21 cellular contexts compared by ENCODE assay signal in the genomic region with DNA sequence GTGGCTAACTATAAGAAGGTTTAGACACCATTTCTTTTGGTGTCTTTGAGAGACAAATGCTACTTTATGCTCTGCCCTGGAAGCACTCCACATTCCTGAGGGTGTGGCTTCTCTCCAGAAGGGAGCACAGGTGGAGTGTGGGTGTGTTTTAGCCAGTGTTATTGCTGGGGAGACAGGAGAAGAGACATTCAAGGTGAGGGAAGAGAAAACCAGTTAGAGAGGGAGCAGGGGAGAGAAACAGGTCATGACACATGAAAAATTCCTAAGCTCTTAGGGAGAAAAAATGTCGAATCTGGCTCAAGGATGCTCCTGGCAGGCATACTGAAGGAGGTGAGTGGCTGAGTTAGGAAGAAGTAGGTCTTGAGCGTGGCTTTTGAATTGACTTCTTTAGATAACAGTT.
DNase-seq lines count a peak whose midpoint lies in the region; FAIRE-seq and TF ChIP-seq lines count a peak whose summit lies in the region.
"Had no signal": no experiment of that assay in that cellular context is flagged by ENCODE, and none has a peak within 500 bp of the region (broad histone marks: within the 10 kb centered on the region; RNA-seq: fewer than 3 reads in every experiment).

No MANE protein-coding gene starts in this region.

- H2AFZ ChIP-seq in keratinocyte (ENCODE audit: control insufficient read depth, low read length) (no peak overlapping the region), osteoblast (ENCODE audit: low read length) (no peak overlapping the region)
- H2AFZ ChIP-seq: PC-9 had no signal

- FAIRE-seq in keratinocyte (lab: Jason Lieb, UNC) = peak; percentile 89
- FAIRE-seq: A549, D721Med, K562 had no signal

- H3K4me1 ChIP-seq in keratinocyte (ENCODE audit: control insufficient read depth, extremely low read depth, insufficient read depth, low read length) = peaks cover 11% of the 10 kb centered on the region
- peaks cover 15% of the 10 kb centered on the region for H3K4me1 ChIP-seq in osteoblast (ENCODE audit: insufficient read depth, low read length)
- H3K4me1 ChIP-seq: A549, BLaER1 had no signal

- H3K9ac ChIP-seq in keratinocyte (ENCODE audit: control insufficient read depth, extremely low read depth, insufficient read depth, low read length) = no peak overlapping the region
- H3K9ac ChIP-seq: BLaER1 had no signal

- POLR2A ChIA-PET in RWPE1 (lab: Yijun Ruan, JAX; ENCODE audit: low non-redundant PET) = no interaction called here

- H3K9me3 ChIP-seq in keratinocyte (ENCODE audit: control insufficient read depth, low read depth, low read length) (no peaks in the 10 kb centered on the region), osteoblast (ENCODE audit: low read depth, low read length) (no peaks in the 10 kb centered on the region)
- H3K9me3 ChIP-seq: A549, SJCRH30 had no signal

- no peaks in the 10 kb centered on the region for H3K9me1 ChIP-seq in keratinocyte (ENCODE audit: control insufficient read depth, extremely low read depth, insufficient read depth, low read length)

- H3K27me3 ChIP-seq in keratinocyte (ENCODE audit: control insufficient read depth, extremely low read depth, insufficient read depth, low read length) (no peaks in the 10 kb centered on the region), osteoblast (ENCODE audit: insufficient read depth, low read length) (no peaks in the 10 kb centered on the region)
- H3K27me3 ChIP-seq: BLaER1, SJCRH30 had no signal

- peak; percentile 48 for DNase-seq in HT-29 (ENCODE audit: low spot score)
- DNase-seq in RWPE1 (ENCODE audit: low spot score) = peak; percentile 52
- DNase-seq in keratinocyte (ENCODE audit: low read depth, low spot score) = peak; percentile 55
- DNase-seq in osteoblast (ENCODE audit: insufficient read length, low spot score, missing footprints) = peak; percentile 39
- DNase-seq in COLO829 (ENCODE audit: low spot score) = no peak
- DNase-seq in activated CD4-positive, alpha-beta T cell treated with anti-CD3 and anti-CD28 coated beads, Interleukin-2, amount 50 U/mL, for 1 hour = no peak
- DNase-seq in posterior cingulate gyrus = no peak
- DNase-seq in foreskin fibroblast = no peak
- DNase-seq: CD8-positive, alpha-beta T cell; DMS79 treated with DMSO at 0.1 percent for 48 hours; H9; MV-4-11; NCI-H1930; NCI-H345; NCI-H524 treated with DMSO at 0.1 percent for 48 hours; PC-9; SJCRH30 had no signal

- no peaks in the 10 kb centered on the region for H3K79me2 ChIP-seq in keratinocyte (ENCODE audit: control insufficient read depth, insufficient read depth, low read length)
- H3K79me2 ChIP-seq in osteoblast (ENCODE audit: insufficient read depth, low read length) = no peaks in the 10 kb centered on the region

- H3K36me3 ChIP-seq in keratinocyte (ENCODE audit: control insufficient read depth in 2 of 2, extremely low read depth in 1 of 2, insufficient read depth in 2 of 2, low read length in 2 of 2) (no peaks in the 10 kb centered on the region), osteoblast (ENCODE audit: insufficient read depth, low read length) (no peaks in the 10 kb centered on the region)
- H3K36me3 ChIP-seq: BLaER1, SJCRH30 had no signal

- intact Hi-C loops in posterior cingulate gyrus (cut with DNase I) = no loop called here

- H3K4me2 ChIP-seq in keratinocyte (ENCODE audit: control insufficient read depth, extremely low read depth, insufficient read depth, low read depth, low read length) = no peak overlapping the region
- no peak overlapping the region for H3K4me2 ChIP-seq in osteoblast (ENCODE audit: insufficient read depth, low read length)
- H3K4me2 ChIP-seq: A549, BLaER1, PC-9 had no signal

- CTCF ChIA-PET in RWPE1 (lab: Yijun Ruan, JAX) = interaction anchor here (0.6 to 1.5 kb wide), 2 partner anchors 8 to 31 kb away, joined by 3 to 6 read pairs; no protein-coding TSS in a partner anchor

- dilution Hi-C loops in keratinocyte (cut with MboI; ENCODE audit: extremely low pct_ligation_motif_present, low sequenced_read_pairs) = loop anchor here (25.0 kb wide), 1 partner anchor 336 kb away; the partner anchor contains the start of gene SUPT3H

- H3K27ac ChIP-seq in RWPE1 (no peak overlapping the region), keratinocyte (ENCODE audit: control insufficient read depth, insufficient read depth, low read length) (no peak overlapping the region), osteoblast (ENCODE audit: low read depth, low read length) (no peak overlapping the region)
- H3K27ac ChIP-seq: A549, BLaER1, PC-9, SJCRH30 had no signal

- no peak for TF ChIP-seq CTCF in RWPE1 (conservative IDR thresholded peaks at IDR 0.05; ENCODE audit: low read depth)
- TF ChIP-seq CTCF in keratinocyte (optimal IDR thresholded peaks at IDR 0.05 in 1 of 3, IDR thresholded peaks at IDR 0.05 in 1 of 3, conservative IDR thresholded peaks at IDR 0.05 in 1 of 3; ENCODE audit: extremely low read depth in 1 of 3, insufficient read depth in 2 of 3, low read length in 3 of 3) = no peak
- no peak for TF ChIP-seq CTCF in osteoblast (IDR thresholded peaks at IDR 0.05; ENCODE audit: extremely low read depth, low read depth, low read length)
- no peak for TF ChIP-seq CTCF in foreskin fibroblast (IDR thresholded peaks at IDR 0.05; ENCODE audit: low read depth, low read length)

- no peaks in the 10 kb centered on the region for H4K20me1 ChIP-seq in keratinocyte (ENCODE audit: control insufficient read depth, extremely low read depth, insufficient read depth, low read length)
- no peaks in the 10 kb centered on the region for H4K20me1 ChIP-seq in osteoblast (ENCODE audit: insufficient read depth, low read length)
- H4K20me1 ChIP-seq: BLaER1 had no signal

- no peak overlapping the region for H3K4me3 ChIP-seq in keratinocyte (ENCODE audit: control insufficient read depth in 2 of 3, extremely low read depth in 1 of 3, insufficient read depth in 2 of 3, low read depth in 1 of 3, low read length in 3 of 3)
- no peak overlapping the region for H3K4me3 ChIP-seq in osteoblast (ENCODE audit: insufficient read depth, low read length)
- no peak overlapping the region for H3K4me3 ChIP-seq in foreskin fibroblast (ENCODE audit: low read depth in 1 of 2, low read length in 2 of 2)
- H3K4me3 ChIP-seq: A549, BLaER1, K562, PC-9, SJCRH30 had no signal

Comparison
In these comparisons a context has a peak if more than half of its experiments do, and no peak if none do; other contexts are left out.
1. DNase-seq: peak in HT-29 (single experiment), RWPE1 (single experiment), keratinocyte (single experiment) and osteoblast (single experiment); none in COLO829 (single experiment), activated CD4-positive, alpha-beta T cell treated with anti-CD3 and anti-CD28 coated beads, Interleukin-2, amount 50 U/mL, for 1 hour (single experiment), posterior cingulate gyrus (0 of 10) and foreskin fibroblast (0 of 2).